ENCODE assay signal across 8 cellular contexts in the genomic region with DNA sequence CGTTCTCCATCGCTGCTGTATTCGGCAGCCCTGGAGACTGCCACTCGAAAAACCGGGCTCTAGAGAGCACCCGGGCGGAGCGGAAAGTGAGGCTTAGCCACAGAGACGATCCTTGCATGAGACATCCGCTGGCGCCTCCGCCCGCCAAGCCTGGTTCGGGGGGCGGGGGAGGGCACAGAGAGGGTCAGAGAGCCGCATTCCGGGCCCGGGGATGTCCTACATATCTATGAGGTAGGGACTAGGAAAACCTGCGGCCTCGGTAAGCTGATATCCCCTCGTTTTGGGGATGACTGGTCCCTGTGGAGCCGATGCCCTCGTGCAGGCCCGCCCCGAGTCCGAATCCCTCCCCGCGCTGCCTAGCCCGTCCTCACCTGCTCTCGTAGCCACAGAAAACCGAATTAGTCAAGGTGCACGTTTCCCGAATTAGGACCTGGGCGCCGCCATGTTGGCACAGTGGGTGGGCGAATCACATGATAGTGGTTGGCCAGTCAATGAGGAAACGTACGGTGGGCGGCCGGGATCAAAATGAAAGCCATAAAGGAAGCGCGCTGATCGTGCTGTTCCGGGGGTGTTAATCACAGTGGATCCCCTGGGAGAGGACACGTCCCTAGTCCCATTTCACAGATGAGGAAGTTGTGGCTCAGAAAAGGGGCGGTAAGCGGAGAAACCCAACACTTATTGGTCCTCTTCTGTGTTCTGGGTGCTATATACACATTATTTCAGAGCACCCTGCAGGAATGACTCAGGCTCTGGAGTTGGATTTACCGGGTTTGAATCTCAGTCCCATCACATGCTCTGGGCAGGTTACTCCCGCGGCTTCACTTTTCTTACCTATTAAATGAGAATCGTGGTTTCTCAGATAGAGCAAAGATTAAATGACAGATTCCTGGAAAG. TPM values are rescaled to one million over a fixed set of nuclear protein-coding genes. Genes with fewer than 3 reads are reported as not detected.
DNase-seq lines count a peak whose midpoint lies in the region; ATAC-seq and TF ChIP-seq lines count a peak whose summit lies in the region.

A gene (minus strand): TSS at position 459 of the 894 bp plus-strand sequence. CDS start 341 bp downstream, at position 118.

- H3K4me1 ChIP-seq in BLaER1: peaks cover 54% of the 10 kb centered on the region
- peaks cover 15% of the 10 kb centered on the region for H3K4me1 ChIP-seq in fibroblast of lung (ENCODE audit: control insufficient read depth, extremely low read depth, insufficient read depth, low read length)

- POLR2A ChIA-PET in naive thymus-derived CD8-positive, alpha-beta T cell (lab: Charles Lee): interaction anchor here (0.6 to 5.4 kb wide), 11 partner anchors 12 to 977 kb away, joined by 3 to 68 read pairs (median 6); a partner anchor contains a TSS

- H3K27ac ChIP-seq in BLaER1 (peak within 1 kb of the TSS; percentile 83), fibroblast of lung (ENCODE audit: insufficient read depth, low read length) (peak within 1 kb of the TSS; percentile 75)

- peak; percentile 45 for ATAC-seq in GM19463 (IDR thresholded peaks at IDR 0.05; ENCODE audit: unreplicated experiment)
- ATAC-seq in naive thymus-derived CD8-positive, alpha-beta T cell: peak; percentile 62 to 66
- ATAC-seq in stimulated activated memory B cell treated with anti-CD40 and anti-IgM and Interleukin-4, amounts not matched to agents 10 μg/mL and 1 μg/mL and 100 μg/mL, for 72 hours: peak; percentile 79

- H3K9ac ChIP-seq in BLaER1 (peak within 1 kb of the TSS; percentile 91), fibroblast of lung (ENCODE audit: insufficient read depth, low read length) (peak within 1 kb of the TSS; percentile 87)

- TF ChIP-seq CTCF in fibroblast of lung (conservative IDR thresholded peaks at IDR 0.05 in 1 of 2, IDR thresholded peaks at IDR 0.05 in 1 of 2; ENCODE audit: low read depth in 1 of 2, low read length in 2 of 2): no peak

- H4K20me1 ChIP-seq in BLaER1 (peaks cover 27% of the 10 kb centered on the region), fibroblast of lung (ENCODE audit: control insufficient read depth, extremely low read depth, insufficient read depth, low read length) (no peaks in the 10 kb centered on the region)

- H3K79me2 ChIP-seq in fibroblast of lung (ENCODE audit: control insufficient read depth, insufficient read depth, low read length): peaks cover 45% of the 10 kb centered on the region

- H2AFZ ChIP-seq in fibroblast of lung (ENCODE audit: low read length): peak within 1 kb of the TSS; percentile 79

- peak within 1 kb of the TSS; percentile 86 to 99 (median 98) for H3K4me3 Mint-ChIP-seq in naive thymus-derived CD8-positive, alpha-beta T cell
- peak within 1 kb of the TSS; percentile 97 for H3K4me3 Mint-ChIP-seq in stimulated activated memory B cell treated with anti-CD40 and anti-IgM and Interleukin-4, amounts not matched to agents 10 μg/mL and 1 μg/mL and 100 μg/mL, for 72 hours

- H3K27ac Mint-ChIP-seq in naive thymus-derived CD8-positive, alpha-beta T cell: peak within 1 kb of the TSS; percentile 92 to 98 (median 94)
- H3K27ac Mint-ChIP-seq in stimulated activated memory B cell treated with anti-CD40 and anti-IgM and Interleukin-4, amounts not matched to agents 10 μg/mL and 1 μg/mL and 100 μg/mL, for 72 hours: peak within 1 kb of the TSS; percentile 91

- H3K36me3 ChIP-seq in BLaER1 (peaks cover 49% of the 10 kb centered on the region), fibroblast of lung (ENCODE audit: control insufficient read depth, insufficient read depth, low read length) (peaks cover 7% of the 10 kb centered on the region)

- H3K4me1 Mint-ChIP-seq in naive thymus-derived CD8-positive, alpha-beta T cell: peaks cover 19 to 53% (median 48%) of the 10 kb centered on the region in 4 donors
- peaks cover 53% of the 10 kb centered on the region for H3K4me1 Mint-ChIP-seq in stimulated activated memory B cell treated with anti-CD40 and anti-IgM and Interleukin-4, amounts not matched to agents 10 μg/mL and 1 μg/mL and 100 μg/mL, for 72 hours

- H3K9me3 ChIP-seq in BLaER1: no peaks in the 10 kb centered on the region
- no peaks in the 10 kb centered on the region for H3K9me3 ChIP-seq in fibroblast of lung (ENCODE audit: control insufficient read depth, insufficient read depth, low read depth, low read length)

- H3K27me3 Mint-ChIP-seq in naive thymus-derived CD8-positive, alpha-beta T cell: no peaks in the 10 kb centered on the region
- no peaks in the 10 kb centered on the region for H3K27me3 Mint-ChIP-seq in stimulated activated memory B cell treated with anti-CD40 and anti-IgM and Interleukin-4, amounts not matched to agents 10 μg/mL and 1 μg/mL and 100 μg/mL, for 72 hours

- peaks cover 0 to 23% (median 0%) of the 10 kb centered on the region in 3 donors for H3K36me3 Mint-ChIP-seq in naive thymus-derived CD8-positive, alpha-beta T cell
- peaks cover 11% of the 10 kb centered on the region for H3K36me3 Mint-ChIP-seq in stimulated activated memory B cell treated with anti-CD40 and anti-IgM and Interleukin-4, amounts not matched to agents 10 μg/mL and 1 μg/mL and 100 μg/mL, for 72 hours

- H3K4me3 ChIP-seq in BLaER1 (peak within 1 kb of the TSS; percentile 100), fibroblast of lung (replicated peaks in 1 of 4; ENCODE audit: control extremely low read depth in 1 of 4, insufficient read depth in 1 of 4, low read depth in 3 of 4, low read length in 4 of 4) (peak within 1 kb of the TSS; percentile 73 to 97 (median 86))

- H3K4me2 ChIP-seq in BLaER1 (peak within 1 kb of the TSS; percentile 96), fibroblast of lung (ENCODE audit: extremely low read depth, insufficient read depth, low read length) (peak within 1 kb of the TSS; percentile 99)

- H3K9me3 Mint-ChIP-seq in naive thymus-derived CD8-positive, alpha-beta T cell: no peaks in the 10 kb centered on the region
- H3K9me3 Mint-ChIP-seq in stimulated activated memory B cell treated with anti-CD40 and anti-IgM and Interleukin-4, amounts not matched to agents 10 μg/mL and 1 μg/mL and 100 μg/mL, for 72 hours: no peaks in the 10 kb centered on the region

- H3K27me3 ChIP-seq in BLaER1 (no peaks in the 10 kb centered on the region), fibroblast of lung (ENCODE audit: control insufficient read depth, insufficient read depth, low read length) (no peaks in the 10 kb centered on the region)

- peak; percentile 91 to 95 for DNase-seq in Kasumi-1 (lab: John Stamatoyannopoulos, UW)
- peak; percentile 94 for DNase-seq in RPMI7951 (ENCODE audit: low read depth)
- peak; percentile 72 for DNase-seq in activated T-helper 1 cell treated with Interleukin-2 at 50 U/mL for 16 hours (ENCODE audit: low read depth)
- DNase-seq in fibroblast of lung (ENCODE audit: low read depth in 2 of 2): peak; percentile 94
- peak; percentile 74 to 95 (median 86) for DNase-seq in naive thymus-derived CD8-positive, alpha-beta T cell

RNA-seq across cellular contexts. Expression of the gene that starts here (rescaled TPM):
- total RNA-seq in RPMI7951 (2014; rRNA removed; shearing (Covaris generic)): 39.7 and 46.4 TPM in 2 replicates
- total RNA-seq in fibroblast of lung: 20.3 and 21.8 TPM in 2 replicates
- 12.2 and 17.9 TPM in 2 replicates for polyA plus RNA-seq in fibroblast of lung
- polyA plus RNA-seq in fibroblast of lung (2012): 12.4 and 24.1 TPM in 2 replicates
- polyA minus RNA-seq in fibroblast of lung (ENCODE audit: low replicate concordance): 24.9 and 36.2 TPM in 2 replicates
- 100 to 1,000 TPM; 100 to 103 TPM for total RNA-seq in naive thymus-derived CD8-positive, alpha-beta T cell
- polyA plus RNA-seq in naive thymus-derived CD8-positive, alpha-beta T cell: 10 to 100 TPM; 26.1 to 35.1 (median 27.2) TPM

Comparison
In these comparisons a context has a peak if more than half of its experiments do, and no peak if none do; other contexts are left out.
1. Peak in every context shown above with its lines: DNase-seq, ATAC-seq, H3K4me3 ChIP-seq and H3K27ac ChIP-seq.